Comparison of ENCODE assay signal across 24 cellular contexts in genomic region chr4:26945794-26946193, GRCh38.
DNase-seq lines count a peak whose midpoint lies in the region; ATAC-seq, FAIRE-seq and TF ChIP-seq lines count a peak whose summit lies in the region.
"Had no signal": no experiment of that assay in that cellular context is flagged by ENCODE, and none has a peak within 500 bp of the region (broad histone marks: within the 10 kb centered on the region; RNA-seq: fewer than 3 reads in every experiment).

No MANE protein-coding gene starts in this region.

- H3K27ac ChIP-seq in HepG2 (ENCODE audit: extremely low read length, insufficient read depth, low read length) (no peak overlapping the region), right lobe of liver (no peak overlapping the region), K562 (ENCODE audit: extremely low read depth, low read depth, low read length) (no peak overlapping the region)
- H3K27ac ChIP-seq: 22Rv1; A549; BLaER1 treated with 17β-estradiol and CSF1 and Interleukin-3, amounts not matched to agents 10 nM and 100 nM; C4-2B had no signal

- no peak for DNase-seq in HepG2 (ENCODE audit: low spot score)
- DNase-seq in right lobe of liver, result no peak
- DNase-seq in K562 (ENCODE audit: extremely low read depth in 1 of 4, low spot score in 3 of 4), result no peak
- DNase-seq in GM12892 (ENCODE audit: insufficient read length), result no peak
- DNase-seq in NK-92 treated with Interleukin-12 subunit alpha and Interleukin-12 subunit beta, amount 100 ng/mL, for 24 hours (lab: John Stamatoyannopoulos, UW), result no peak
- DNase-seq in DMS 273 treated with DMSO at 0.1 percent for 48 hours (lab: John Stamatoyannopoulos, UW), result no peak
- DNase-seq: AML-193; Caco-2; Calu3; CD4-positive, alpha-beta T cell; CD8-positive, alpha-beta T cell; DMS153; DMS53; DMS79; DND-41; EL; GDM1 had no signal

- ATAC-seq in HepG2 (no peak), right lobe of liver (no peak), K562 (no peak)
- ATAC-seq: A549; CD8-positive, alpha-beta T cell; GM12878 had no signal

- H3K79me2 ChIP-seq in HepG2 (ENCODE audit: insufficient read depth, low read length), result no peaks in the 10 kb centered on the region
- H3K79me2 ChIP-seq in K562 (ENCODE audit: control insufficient read depth, insufficient read depth, low read length), result no peaks in the 10 kb centered on the region

- H3K4me1 ChIP-seq in HepG2 (ENCODE audit: insufficient read depth, low read length) (no peaks in the 10 kb centered on the region), right lobe of liver (no peaks in the 10 kb centered on the region), K562 (replicated peaks in 1 of 2; ENCODE audit: control insufficient read depth in 2 of 2, insufficient read depth in 2 of 2, low read length in 2 of 2) (peaks cover 0 to 3% of the 10 kb centered on the region in 2 experiments; a peak in 2 of 5 replicates)
- H3K4me1 ChIP-seq: A549, Caco-2 had no signal

- no peaks in the 10 kb centered on the region for H3K9me3 ChIP-seq in HepG2 (ENCODE audit: low read length)
- no peaks in the 10 kb centered on the region for H3K9me3 ChIP-seq in right lobe of liver
- H3K9me3 ChIP-seq in K562 (replicated peaks; ENCODE audit: control insufficient read depth, insufficient read depth, low read depth, low read length), result no peaks in the 10 kb centered on the region
- H3K9me3 ChIP-seq: A549, Caco-2 had no signal

- H3K36me3 ChIP-seq in HepG2 (replicated peaks in 1 of 2; ENCODE audit: control insufficient read depth in 1 of 2, insufficient read depth in 2 of 2, low read length in 2 of 2) (no peaks in the 10 kb centered on the region), right lobe of liver (no peaks in the 10 kb centered on the region), K562 (ENCODE audit: control insufficient read depth, insufficient read depth, low read length) (no peaks in the 10 kb centered on the region)

- no peaks in the 10 kb centered on the region for H3K9me1 ChIP-seq in K562 (ENCODE audit: control insufficient read depth, insufficient read depth, low read length)

- H3K4me2 ChIP-seq in HepG2 (ENCODE audit: low read depth, low read length), result no peak overlapping the region
- H3K4me2 ChIP-seq in K562 (ENCODE audit: insufficient read depth, low read length), result no peak overlapping the region
- H3K4me2 ChIP-seq: A549; BLaER1 treated with 17β-estradiol and CSF1 and Interleukin-3, amounts not matched to agents 10 nM and 100 nM had no signal

- WGBS in HepG2 (ENCODE audit: low lambda C conversion rate), result 99% methylated on average over 2 of the region's 2 CpGs
- 92% methylated on average over 2 of the region's 2 CpGs for WGBS in right lobe of liver (ENCODE audit: insufficient coverage, low coverage, low lambda C conversion rate, missing lambda C conversion rate)
- 78% methylated on average over 2 of the region's 2 CpGs for WGBS in K562 (ENCODE audit: insufficient coverage, low coverage, missing lambda C conversion rate)

- intact Hi-C loops in HepG2 (cut with micrococcal nuclease; ENCODE audit: unreplicated experiment), result no loop called here
- intact Hi-C loops in right lobe of liver (cut with DNase I), result no loop called here
- intact Hi-C loops in K562 (cut with micrococcal nuclease), result no loop called here

- FAIRE-seq in HepG2 (lab: Jason Lieb, UNC) (no peak), K562 (lab: Jason Lieb, UNC) (peak; percentile 11), endometrium (lab: Jason Lieb, UNC) (peak; percentile 23), GM12892 (lab: Jason Lieb, UNC) (no peak)
- FAIRE-seq: A549, GM12878, GM18507 had no signal

- H3K9ac ChIP-seq in HepG2 (ENCODE audit: insufficient read depth, low read depth, low read length), result no peak overlapping the region
- no peak overlapping the region for H3K9ac ChIP-seq in K562 (ENCODE audit: insufficient read depth in 1 of 2, low read depth in 2 of 2, low read length in 2 of 2)
- H3K9ac ChIP-seq: BLaER1 treated with 17β-estradiol and CSF1 and Interleukin-3, amounts not matched to agents 10 nM and 100 nM had no signal

- BruUV-seq in HepG2 (replicated peaks; lab: Mats Ljungman, UMichigan), result no TSS peak
- no TSS peak for BruUV-seq in K562 (replicated peaks; lab: Mats Ljungman, UMichigan)

- no peak overlapping the region for H2AFZ ChIP-seq in HepG2 (ENCODE audit: low read length)
- no peak overlapping the region for H2AFZ ChIP-seq in K562 (ENCODE audit: low read depth, low read length)

- no peaks in the 10 kb centered on the region for H4K20me1 ChIP-seq in HepG2 (ENCODE audit: insufficient read depth, low read length)
- no peaks in the 10 kb centered on the region for H4K20me1 ChIP-seq in K562 (replicated peaks; ENCODE audit: control insufficient read depth, insufficient read depth, low read length)

- H3K27me3 ChIP-seq in HepG2 (ENCODE audit: control insufficient read depth in 1 of 2, insufficient read depth in 2 of 2, low read length in 2 of 2) (no peaks in the 10 kb centered on the region), right lobe of liver (no peaks in the 10 kb centered on the region), K562 (ENCODE audit: control insufficient read depth in 2 of 2, insufficient read depth in 2 of 2, low read length in 2 of 2) (no peaks in the 10 kb centered on the region)
- H3K27me3 ChIP-seq: BLaER1 treated with 17β-estradiol and CSF1 and Interleukin-3, amounts not matched to agents 10 nM and 100 nM had no signal

- TF ChIP-seq CTCF in HepG2 (CRISPR knock-in tag; IDR thresholded peaks at IDR 0.05) (no peak), right lobe of liver (IDR thresholded peaks at IDR 0.05) (no peak), K562 (IDR thresholded peaks at IDR 0.05 in 2 of 3, conservative IDR thresholded peaks at IDR 0.05 in 1 of 3; ENCODE audit: insufficient read depth in 2 of 3, low read depth in 1 of 3, low read length in 3 of 3) (no peak)

- TF ChIP-seq RAD21 in HepG2 (CRISPR knock-in tag; IDR thresholded peaks at IDR 0.05) (no peak), K562 (CRISPR knock-in tag; conservative IDR thresholded peaks at IDR 0.05 in 1 of 2, IDR thresholded peaks at IDR 0.05 in 1 of 2) (no peak)

- TF ChIP-seq POLR2A in HepG2 (IDR thresholded peaks at IDR 0.05; ENCODE audit: insufficient read depth in 1 of 2, low read depth in 2 of 2, low read length in 2 of 2) (no peak), right lobe of liver (IDR thresholded peaks at IDR 0.05) (no peak), K562 (conservative IDR thresholded peaks at IDR 0.05) (no peak), GM12892 (IDR thresholded peaks at IDR 0.05; ENCODE audit: low read depth, low read length) (no peak)

- CTCF ChIA-PET in HepG2 (lab: Yijun Ruan, JAX; ENCODE audit: low intra/inter-chr PET ratio, low total read pairs), result no interaction called here
- CTCF ChIA-PET in K562 (lab: Yijun Ruan, JAX; ENCODE audit: low intra/inter-chr PET ratio), result no interaction called here

- H3K4me3 ChIP-seq in HepG2 (replicated peaks in 1 of 3; ENCODE audit: insufficient read depth in 1 of 3, low read depth in 2 of 3, low read length in 3 of 3) (no peak overlapping the region), right lobe of liver (no peak overlapping the region), K562 (no peak overlapping the region)
- H3K4me3 ChIP-seq: A549; BLaER1 treated with 17β-estradiol and CSF1 and Interleukin-3, amounts not matched to agents 10 nM and 100 nM; GM12878 had no signal

- TF ChIP-seq EP300 in HepG2 (IDR thresholded peaks at IDR 0.05; ENCODE audit: low read depth in 2 of 2, low read length in 2 of 2) (no peak), HepG2 (CRISPR knock-in tag; IDR thresholded peaks at IDR 0.05; ENCODE audit: borderline replicate concordance) (no peak), K562 (IDR thresholded peaks at IDR 0.05; ENCODE audit: low read length) (no peak)

- POLR2A ChIA-PET in HepG2 (lab: Yijun Ruan, JAX), result no interaction called here
- POLR2A ChIA-PET in K562 (lab: Yijun Ruan, JAX), result no interaction called here

- in situ Hi-C loops in HepG2 (cut with HindIII; ENCODE audit: extremely low pct_ligation_motif_present, low pct_unique_long_range_greater_than_20kb), result no loop called here
- in situ Hi-C loops in K562 (cut with MboI), result no loop called here

TF ChIP-seq in HepG2, 621 proteins besides CTCF, POLR2A, EP300 and RAD21:
- TF ChIP-seq ZNF749 (CRISPR knock-in tag; IDR thresholded peaks at IDR 0.05; ENCODE audit: borderline replicate concordance) (no peak), ATF7 (IDR thresholded peaks at IDR 0.05) (peak; percentile 53), ATF7 (CRISPR knock-in tag; IDR thresholded peaks at IDR 0.05) (no peak)
TF ChIP-seq in HepG2: peak in this region for 1.

TF ChIP-seq in K562, 482 proteins besides CTCF, POLR2A, EP300 and RAD21 (continues in another document):
- TF ChIP-seq ZNF133 (CRISPR knock-in tag; IDR thresholded peaks at IDR 0.05) (no peak), ZBTB26 (CRISPR knock-in tag; IDR thresholded peaks at IDR 0.05) (no peak), ZC3H4 (CRISPR knock-in tag; IDR thresholded peaks at IDR 0.05; ENCODE audit: borderline replicate concordance) (no peak), THRA (IDR thresholded peaks at IDR 0.05) (no peak), THRAP3 (IDR thresholded peaks at IDR 0.05; ENCODE audit: borderline replicate concordance) (no peak), BRD4 (IDR thresholded peaks at IDR 0.05) (no peak), POLR2AphosphoS5 (IDR thresholded peaks at IDR 0.05; ENCODE audit: control insufficient read depth, insufficient read depth, low read depth, low read length) (no peak), ZNF253 (CRISPR knock-in tag; conservative IDR thresholded peaks at IDR 0.05) (no peak)
